Comparison of ENCODE assay signal across 1 cellular context in the genomic region with DNA sequence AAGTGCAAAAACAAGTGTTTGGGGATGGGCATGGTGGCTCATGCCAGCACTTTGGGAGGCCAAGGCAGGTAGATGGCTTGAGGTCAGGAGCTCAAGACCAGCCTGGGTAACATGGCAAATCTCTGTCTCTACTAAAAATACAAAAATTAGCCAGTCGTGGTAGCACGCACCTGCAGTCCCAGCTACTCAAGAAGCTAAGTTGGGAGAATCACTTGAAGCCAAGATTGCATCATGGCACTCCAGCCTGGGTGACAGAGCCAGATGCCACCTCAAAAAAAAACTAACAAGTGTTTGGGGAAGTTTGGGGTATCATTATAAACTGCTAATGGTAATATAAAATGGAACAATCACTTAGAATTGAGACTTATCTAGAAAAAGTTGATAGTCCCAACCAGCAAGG.
A peak's percentile ranks its signal among the peaks of the same experiment; 100 is the strongest.
TF ChIP-seq lines count a peak whose summit lies in the region.

No MANE protein-coding gene starts in this region.

TF ChIP-seq in K562, 482 proteins besides CTCF, POLR2A, EP300 and RAD21:
- TF ChIP-seq, protein P1, sequence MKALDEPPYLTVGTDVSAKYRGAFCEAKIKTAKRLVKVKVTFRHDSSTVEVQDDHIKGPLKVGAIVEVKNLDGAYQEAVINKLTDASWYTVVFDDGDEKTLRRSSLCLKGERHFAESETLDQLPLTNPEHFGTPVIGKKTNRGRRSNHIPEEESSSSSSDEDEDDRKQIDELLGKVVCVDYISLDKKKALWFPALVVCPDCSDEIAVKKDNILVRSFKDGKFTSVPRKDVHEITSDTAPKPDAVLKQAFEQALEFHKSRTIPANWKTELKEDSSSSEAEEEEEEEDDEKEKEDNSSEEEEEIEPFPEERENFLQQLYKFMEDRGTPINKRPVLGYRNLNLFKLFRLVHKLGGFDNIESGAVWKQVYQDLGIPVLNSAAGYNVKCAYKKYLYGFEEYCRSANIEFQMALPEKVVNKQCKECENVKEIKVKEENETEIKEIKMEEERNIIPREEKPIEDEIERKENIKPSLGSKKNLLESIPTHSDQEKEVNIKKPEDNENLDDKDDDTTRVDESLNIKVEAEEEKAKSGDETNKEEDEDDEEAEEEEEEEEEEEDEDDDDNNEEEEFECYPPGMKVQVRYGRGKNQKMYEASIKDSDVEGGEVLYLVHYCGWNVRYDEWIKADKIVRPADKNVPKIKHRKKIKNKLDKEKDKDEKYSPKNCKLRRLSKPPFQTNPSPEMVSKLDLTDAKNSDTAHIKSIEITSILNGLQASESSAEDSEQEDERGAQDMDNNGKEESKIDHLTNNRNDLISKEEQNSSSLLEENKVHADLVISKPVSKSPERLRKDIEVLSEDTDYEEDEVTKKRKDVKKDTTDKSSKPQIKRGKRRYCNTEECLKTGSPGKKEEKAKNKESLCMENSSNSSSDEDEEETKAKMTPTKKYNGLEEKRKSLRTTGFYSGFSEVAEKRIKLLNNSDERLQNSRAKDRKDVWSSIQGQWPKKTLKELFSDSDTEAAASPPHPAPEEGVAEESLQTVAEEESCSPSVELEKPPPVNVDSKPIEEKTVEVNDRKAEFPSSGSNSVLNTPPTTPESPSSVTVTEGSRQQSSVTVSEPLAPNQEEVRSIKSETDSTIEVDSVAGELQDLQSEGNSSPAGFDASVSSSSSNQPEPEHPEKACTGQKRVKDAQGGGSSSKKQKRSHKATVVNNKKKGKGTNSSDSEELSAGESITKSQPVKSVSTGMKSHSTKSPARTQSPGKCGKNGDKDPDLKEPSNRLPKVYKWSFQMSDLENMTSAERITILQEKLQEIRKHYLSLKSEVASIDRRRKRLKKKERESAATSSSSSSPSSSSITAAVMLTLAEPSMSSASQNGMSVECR (CRISPR knock-in tag; IDR thresholded peaks at IDR 0.05), result no peak
- TF ChIP-seq, protein P2, sequence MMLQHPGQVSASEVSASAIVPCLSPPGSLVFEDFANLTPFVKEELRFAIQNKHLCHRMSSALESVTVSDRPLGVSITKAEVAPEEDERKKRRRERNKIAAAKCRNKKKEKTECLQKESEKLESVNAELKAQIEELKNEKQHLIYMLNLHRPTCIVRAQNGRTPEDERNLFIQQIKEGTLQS (IDR thresholded peaks at IDR 0.05), result 0 out of 2 replicates have a peak, but pooled peaks have one; percentile 21
- TF ChIP-seq, protein P2 (CRISPR knock-in tag; conservative IDR thresholded peaks at IDR 0.05), result no peak
